ENCODE assay signal across 15 cellular contexts in genomic region chr12:130280226-130280625, GRCh38. TPM values are rescaled to one million over a fixed set of nuclear protein-coding genes. Genes with fewer than 3 reads are reported as not detected.
A peak's percentile ranks its signal among the peaks of the same experiment; 100 is the strongest.
DNase-seq lines count a peak whose midpoint lies in the region; ATAC-seq and TF ChIP-seq lines count a peak whose summit lies in the region.
"Had no signal": no experiment of that assay in that cellular context is flagged by ENCODE, and none has a peak within 500 bp of the region (broad histone marks: within the 10 kb centered on the region; RNA-seq: fewer than 3 reads in every experiment).

No MANE protein-coding gene starts in this region.

- H3K9me3 ChIP-seq in thoracic aorta = no peaks in the 10 kb centered on the region

- H3K27ac ChIP-seq in thoracic aorta = peak overlapping the region in 1 of 2 donors; percentile 41
- H3K27ac ChIP-seq: cardiac muscle cell, HL-60, spleen had no signal

- H3K36me3 Mint-ChIP-seq in activated naive CD4-positive, alpha-beta T cell treated with anti-CD3 and anti-CD28 coated beads, Interleukin-2, amount 10 ng/mL, durations not matched to agents 7 days and 5 days = no peaks in the 10 kb centered on the region
- no peaks in the 10 kb centered on the region for H3K36me3 Mint-ChIP-seq in T-helper 1 cell treated with Interleukin-12 subunit alpha and Interleukin-12 subunit beta and Interleukin-4 antibody, amounts not matched to agents 30 μg/mL and 1 μg/mL, for 36 hours (ENCODE audit: low read depth)
- no peaks in the 10 kb centered on the region for H3K36me3 Mint-ChIP-seq in natural killer cell

- H3K27me3 Mint-ChIP-seq in activated naive CD4-positive, alpha-beta T cell treated with anti-CD3 and anti-CD28 coated beads, Interleukin-2, amount 10 ng/mL, durations not matched to agents 7 days and 5 days = peaks cover 5% of the 10 kb centered on the region
- peaks cover under 1% of the 10 kb centered on the region for H3K27me3 Mint-ChIP-seq in T-helper 1 cell treated with Interleukin-12 subunit alpha and Interleukin-12 subunit beta and Interleukin-4 antibody, amounts not matched to agents 30 μg/mL and 1 μg/mL, for 36 hours (ENCODE audit: low read depth)
- H3K27me3 Mint-ChIP-seq in natural killer cell (ENCODE audit: low read depth in 2 of 2) = no peaks in the 10 kb centered on the region

- no peaks in the 10 kb centered on the region for H3K36me3 ChIP-seq in thoracic aorta
- H3K36me3 ChIP-seq: cardiac muscle cell, spleen had no signal

- H3K4me3 Mint-ChIP-seq in activated naive CD4-positive, alpha-beta T cell treated with anti-CD3 and anti-CD28 coated beads, Interleukin-2, amount 10 ng/mL, durations not matched to agents 7 days and 5 days = no peak overlapping the region
- peak overlapping the region; percentile 5 for H3K4me3 Mint-ChIP-seq in T-helper 1 cell treated with Interleukin-12 subunit alpha and Interleukin-12 subunit beta and Interleukin-4 antibody, amounts not matched to agents 30 μg/mL and 1 μg/mL, for 36 hours
- no peak overlapping the region for H3K4me3 Mint-ChIP-seq in natural killer cell

- no peaks in the 10 kb centered on the region for H3K9me3 Mint-ChIP-seq in activated naive CD4-positive, alpha-beta T cell treated with anti-CD3 and anti-CD28 coated beads, Interleukin-2, amount 10 ng/mL, durations not matched to agents 7 days and 5 days
- H3K9me3 Mint-ChIP-seq in T-helper 1 cell treated with Interleukin-12 subunit alpha and Interleukin-12 subunit beta and Interleukin-4 antibody, amounts not matched to agents 30 μg/mL and 1 μg/mL, for 36 hours = peaks cover 37% of the 10 kb centered on the region
- H3K9me3 Mint-ChIP-seq in natural killer cell = no peaks in the 10 kb centered on the region

- H3K27me3 ChIP-seq in thoracic aorta (replicated peaks; ENCODE audit: insufficient read depth) = no peaks in the 10 kb centered on the region

- no peak for TF ChIP-seq CTCF in thoracic aorta (IDR thresholded peaks at IDR 0.05)
- TF ChIP-seq CTCF in natural killer cell (IDR thresholded peaks at IDR 0.05) = no peak

- intact Hi-C loops in natural killer cell (cut with micrococcal nuclease) = no loop called here

- peak; percentile 31 for DNase-seq in activated naive CD4-positive, alpha-beta T cell treated with anti-CD3 and anti-CD28 coated beads, Interleukin-2, amount 10 ng/mL, durations not matched to agents 7 days and 5 days
- no peak for DNase-seq in activated naive CD4-positive, alpha-beta T cell treated with anti-CD3 and anti-CD28 coated beads, Interleukin-2, amount 50 U/mL, for 16 hours
- DNase-seq in kidney tubule cell (ENCODE audit: low spot score) (peak; percentile 6), thoracic aorta (ENCODE audit: low spot score) (no peak), hepatic stellate cell (ENCODE audit: low spot score) (no peak), NCI-H2081 treated with DMSO at 0.1 percent for 48 hours (lab: John Stamatoyannopoulos, UW) (no peak), natural killer cell (no peak)
- DNase-seq: MV-4-11, NCI-H446, spleen, T1000 had no signal

- H3K4me1 ChIP-seq in thoracic aorta (ENCODE audit: control insufficient read depth in 1 of 2, low read depth in 2 of 2) = no peaks in the 10 kb centered on the region

- ATAC-seq in thoracic aorta (ENCODE audit: insufficient number of reproducible peaks, low FRiP score, low read depth) (no peak), natural killer cell (no peak)

- CTCF ChIA-PET in activated naive CD4-positive, alpha-beta T cell treated with anti-CD3 and anti-CD28 coated beads, Interleukin-2, amount 10 ng/mL, durations not matched to agents 7 days and 5 days (lab: Charles Lee) = interaction anchor here (0.6 to 2.4 kb wide), 10 partner anchors 8 to 244 kb away, joined by 3 to 9 read pairs (median 4); no protein-coding TSS in a partner anchor

- peaks cover 18% of the 10 kb centered on the region for H3K4me1 Mint-ChIP-seq in activated naive CD4-positive, alpha-beta T cell treated with anti-CD3 and anti-CD28 coated beads, Interleukin-2, amount 10 ng/mL, durations not matched to agents 7 days and 5 days
- peaks cover 7% of the 10 kb centered on the region for H3K4me1 Mint-ChIP-seq in T-helper 1 cell treated with Interleukin-12 subunit alpha and Interleukin-12 subunit beta and Interleukin-4 antibody, amounts not matched to agents 30 μg/mL and 1 μg/mL, for 36 hours (ENCODE audit: low read depth)
- H3K4me1 Mint-ChIP-seq in natural killer cell = no peaks in the 10 kb centered on the region

- peak overlapping the region; percentile 58 for H3K4me3 ChIP-seq in thoracic aorta
- H3K4me3 ChIP-seq: cardiac muscle cell, spleen had no signal

- peak overlapping the region; percentile 73 for H3K27ac Mint-ChIP-seq in activated naive CD4-positive, alpha-beta T cell treated with anti-CD3 and anti-CD28 coated beads, Interleukin-2, amount 10 ng/mL, durations not matched to agents 7 days and 5 days
- H3K27ac Mint-ChIP-seq in T-helper 1 cell treated with Interleukin-12 subunit alpha and Interleukin-12 subunit beta and Interleukin-4 antibody, amounts not matched to agents 30 μg/mL and 1 μg/mL, for 36 hours = peak overlapping the region; percentile 11
- H3K27ac Mint-ChIP-seq in natural killer cell = no peak overlapping the region

RNA-seq across cellular contexts. Expression of gene PIWIL1, which starts 57.5 kb away (rescaled TPM):
- not detected for total RNA-seq in thoracic aorta
- total RNA-seq in natural killer cell = not detected
- total RNA-seq: cardiac muscle cell, epithelial cell of proximal tubule had no signal

Comparison
In these comparisons a context has a peak if more than half of its experiments do, and no peak if none do; other contexts are left out.
1. DNase-seq: peak in activated naive CD4-positive, alpha-beta T cell treated with anti-CD3 and anti-CD28 coated beads, Interleukin-2, amount 10 ng/mL, durations not matched to agents 7 days and 5 days (single experiment) and kidney tubule cell (single experiment); none in activated naive CD4-positive, alpha-beta T cell treated with anti-CD3 and anti-CD28 coated beads, Interleukin-2, amount 50 U/mL, for 16 hours (single experiment), thoracic aorta (single experiment), hepatic stellate cell (single experiment), NCI-H2081 treated with DMSO at 0.1 percent for 48 hours (single experiment) and natural killer cell (single experiment).
2. H3K27ac Mint-ChIP-seq: peak in activated naive CD4-positive, alpha-beta T cell treated with anti-CD3 and anti-CD28 coated beads, Interleukin-2, amount 10 ng/mL, durations not matched to agents 7 days and 5 days (single experiment) and T-helper 1 cell treated with Interleukin-12 subunit alpha and Interleukin-12 subunit beta and Interleukin-4 antibody, amounts not matched to agents 30 μg/mL and 1 μg/mL, for 36 hours (single experiment); none in natural killer cell (0 of 2).